Comparison of ENCODE assay signal across 1 cellular context in the genomic region with DNA sequence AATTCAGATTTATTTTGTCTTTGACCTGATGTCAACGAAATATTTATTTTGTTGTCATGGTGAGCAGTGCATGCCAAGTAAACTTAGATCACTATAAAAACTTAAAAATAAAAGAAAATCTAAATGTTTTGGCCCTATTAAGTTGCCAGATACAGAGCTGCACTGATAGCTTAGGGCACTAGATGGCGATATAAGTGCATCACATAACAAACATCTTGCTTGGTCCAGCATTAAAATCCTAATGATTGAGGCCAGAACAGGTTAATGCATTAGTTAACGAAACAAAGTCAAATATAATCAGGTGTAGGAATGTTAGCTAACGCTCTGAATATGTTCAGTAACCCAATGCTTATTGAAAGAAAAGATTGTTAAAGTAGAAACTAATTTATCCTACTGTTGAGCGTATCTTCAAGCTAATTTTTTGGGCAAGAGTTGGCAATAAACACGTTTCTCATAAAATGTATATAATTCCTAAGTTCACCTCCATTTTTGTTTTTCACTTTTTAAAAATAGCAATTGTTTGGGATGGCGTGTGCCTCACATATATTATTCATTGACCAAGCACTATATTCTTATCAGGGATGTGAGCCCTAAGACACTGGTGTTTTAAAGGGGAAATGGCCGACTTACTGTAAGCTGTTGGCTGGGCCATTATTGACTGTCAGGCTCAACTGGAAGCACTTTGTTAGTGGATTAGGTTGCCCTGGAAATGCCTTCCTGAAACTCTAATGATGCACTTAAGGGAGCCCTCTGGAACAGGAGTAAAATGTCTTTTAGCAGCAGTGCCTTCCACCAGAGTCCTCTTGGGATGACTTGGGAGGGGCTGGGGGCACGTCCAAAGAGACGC.
A peak's percentile ranks its signal among the peaks of the same experiment; 100 is the strongest.
TF ChIP-seq lines count a peak whose summit lies in the region.

No MANE protein-coding gene starts in this region.

TF ChIP-seq in SK-N-SH, 30 proteins besides CTCF, POLR2A, EP300 and RAD21 (continued from another document):
- TF ChIP-seq, protein P1, sequence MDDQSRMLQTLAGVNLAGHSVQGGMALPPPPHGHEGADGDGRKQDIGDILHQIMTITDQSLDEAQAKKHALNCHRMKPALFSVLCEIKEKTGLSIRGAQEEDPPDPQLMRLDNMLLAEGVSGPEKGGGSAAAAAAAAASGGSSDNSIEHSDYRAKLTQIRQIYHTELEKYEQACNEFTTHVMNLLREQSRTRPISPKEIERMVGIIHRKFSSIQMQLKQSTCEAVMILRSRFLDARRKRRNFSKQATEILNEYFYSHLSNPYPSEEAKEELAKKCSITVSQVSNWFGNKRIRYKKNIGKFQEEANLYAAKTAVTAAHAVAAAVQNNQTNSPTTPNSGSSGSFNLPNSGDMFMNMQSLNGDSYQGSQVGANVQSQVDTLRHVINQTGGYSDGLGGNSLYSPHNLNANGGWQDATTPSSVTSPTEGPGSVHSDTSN (IDR thresholded peaks at IDR 0.05): no peak
- TF ChIP-seq FOXM1 (IDR thresholded peaks at IDR 0.05; ENCODE audit: low read depth) (no peak), RCOR1 (IDR thresholded peaks at IDR 0.05; ENCODE audit: low read length) (0 out of 2 replicates have a peak, but pooled peaks have one; percentile 23), SIN3A (IDR thresholded peaks at IDR 0.05; ENCODE audit: borderline replicate concordance, low read depth, low read length) (no peak), FOXJ3 (CRISPR knock-in tag; IDR thresholded peaks at IDR 0.05) (no peak), CHD2 (IDR thresholded peaks at IDR 0.05; ENCODE audit: low read length, partially characterized antibody) (no peak), MXI1 (IDR thresholded peaks at IDR 0.05; ENCODE audit: low read depth, low read length) (no peak), TEAD4 (IDR thresholded peaks at IDR 0.05; ENCODE audit: borderline replicate concordance, insufficient read depth) (no peak)
- TF ChIP-seq, protein P2, sequence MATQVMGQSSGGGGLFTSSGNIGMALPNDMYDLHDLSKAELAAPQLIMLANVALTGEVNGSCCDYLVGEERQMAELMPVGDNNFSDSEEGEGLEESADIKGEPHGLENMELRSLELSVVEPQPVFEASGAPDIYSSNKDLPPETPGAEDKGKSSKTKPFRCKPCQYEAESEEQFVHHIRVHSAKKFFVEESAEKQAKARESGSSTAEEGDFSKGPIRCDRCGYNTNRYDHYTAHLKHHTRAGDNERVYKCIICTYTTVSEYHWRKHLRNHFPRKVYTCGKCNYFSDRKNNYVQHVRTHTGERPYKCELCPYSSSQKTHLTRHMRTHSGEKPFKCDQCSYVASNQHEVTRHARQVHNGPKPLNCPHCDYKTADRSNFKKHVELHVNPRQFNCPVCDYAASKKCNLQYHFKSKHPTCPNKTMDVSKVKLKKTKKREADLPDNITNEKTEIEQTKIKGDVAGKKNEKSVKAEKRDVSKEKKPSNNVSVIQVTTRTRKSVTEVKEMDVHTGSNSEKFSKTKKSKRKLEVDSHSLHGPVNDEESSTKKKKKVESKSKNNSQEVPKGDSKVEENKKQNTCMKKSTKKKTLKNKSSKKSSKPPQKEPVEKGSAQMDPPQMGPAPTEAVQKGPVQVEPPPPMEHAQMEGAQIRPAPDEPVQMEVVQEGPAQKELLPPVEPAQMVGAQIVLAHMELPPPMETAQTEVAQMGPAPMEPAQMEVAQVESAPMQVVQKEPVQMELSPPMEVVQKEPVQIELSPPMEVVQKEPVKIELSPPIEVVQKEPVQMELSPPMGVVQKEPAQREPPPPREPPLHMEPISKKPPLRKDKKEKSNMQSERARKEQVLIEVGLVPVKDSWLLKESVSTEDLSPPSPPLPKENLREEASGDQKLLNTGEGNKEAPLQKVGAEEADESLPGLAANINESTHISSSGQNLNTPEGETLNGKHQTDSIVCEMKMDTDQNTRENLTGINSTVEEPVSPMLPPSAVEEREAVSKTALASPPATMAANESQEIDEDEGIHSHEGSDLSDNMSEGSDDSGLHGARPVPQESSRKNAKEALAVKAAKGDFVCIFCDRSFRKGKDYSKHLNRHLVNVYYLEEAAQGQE (IDR thresholded peaks at IDR 0.05; ENCODE audit: low read depth, low read length): no peak
- TF ChIP-seq, protein P3, sequence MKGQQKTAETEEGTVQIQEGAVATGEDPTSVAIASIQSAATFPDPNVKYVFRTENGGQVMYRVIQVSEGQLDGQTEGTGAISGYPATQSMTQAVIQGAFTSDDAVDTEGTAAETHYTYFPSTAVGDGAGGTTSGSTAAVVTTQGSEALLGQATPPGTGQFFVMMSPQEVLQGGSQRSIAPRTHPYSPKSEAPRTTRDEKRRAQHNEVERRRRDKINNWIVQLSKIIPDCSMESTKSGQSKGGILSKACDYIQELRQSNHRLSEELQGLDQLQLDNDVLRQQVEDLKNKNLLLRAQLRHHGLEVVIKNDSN (IDR thresholded peaks at IDR 0.05; ENCODE audit: borderline replicate concordance, low read depth): no peak
